ENCODE assay signal across 19 cellular contexts in the genomic region with DNA sequence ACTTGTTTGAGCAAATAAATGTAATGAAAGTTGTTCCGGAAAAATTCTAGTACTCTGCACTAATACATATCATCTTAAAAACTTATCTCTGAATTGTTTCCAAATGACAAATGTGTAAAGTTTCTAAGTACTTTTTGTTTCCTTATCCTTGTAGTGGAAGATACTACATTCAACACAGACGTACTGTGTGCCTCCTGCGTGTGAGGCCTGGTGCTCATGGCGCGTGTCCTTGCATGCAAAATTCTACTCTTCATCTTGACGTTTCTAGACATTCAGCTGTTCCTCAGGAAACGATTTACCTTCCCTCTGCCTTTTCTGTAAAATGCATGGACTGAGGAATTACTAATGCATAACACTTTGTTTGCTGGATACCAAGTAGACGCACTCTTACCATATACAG. TPM values are rescaled to one million over a fixed set of nuclear protein-coding genes. Genes with fewer than 3 reads are reported as not detected.
DNase-seq lines count a peak whose midpoint lies in the region; ATAC-seq, FAIRE-seq and TF ChIP-seq lines count a peak whose summit lies in the region.
"Had no signal": no experiment of that assay in that cellular context is flagged by ENCODE, and none has a peak within 500 bp of the region (broad histone marks: within the 10 kb centered on the region; RNA-seq: fewer than 3 reads in every experiment).

No MANE protein-coding gene starts in this region.

- H3K9me3 Mint-ChIP-seq in activated CD4-positive, alpha-beta T cell treated with anti-CD3 and anti-CD28 coated beads, Interleukin-2, amount 10 ng/mL, durations not matched to agents 7 days and 5 days, result no peaks in the 10 kb centered on the region
- peaks cover 2% of the 10 kb centered on the region for H3K9me3 Mint-ChIP-seq in activated CD4-positive, alpha-beta T cell treated with anti-CD3 and anti-CD28 coated beads for 36 hours (ENCODE audit: low read depth)
- H3K9me3 Mint-ChIP-seq in CD14-positive monocyte, result peaks cover 0 to 2% (median 0%) of the 10 kb centered on the region in 7 donors
- H3K9me3 Mint-ChIP-seq: activated T-helper 17 cell treated with anti-CD3 and anti-CD28 coated beads, Interleukin-2, amount 50 U/mL, for 72 hours had no signal

- no peak overlapping the region for H3K27ac ChIP-seq in K562 (ENCODE audit: extremely low read depth, low read depth, low read length)
- no peak overlapping the region for H3K27ac ChIP-seq in osteoblast (ENCODE audit: low read depth, low read length)
- H3K27ac ChIP-seq: cardiac muscle cell, thoracic aorta had no signal

- H3K36me3 ChIP-seq in K562 (ENCODE audit: control insufficient read depth, insufficient read depth, low read length), result no peaks in the 10 kb centered on the region
- no peaks in the 10 kb centered on the region for H3K36me3 ChIP-seq in osteoblast (ENCODE audit: insufficient read depth, low read length)
- H3K36me3 ChIP-seq: cardiac muscle cell had no signal

- no peak for FAIRE-seq in K562 (lab: Jason Lieb, UNC)
- FAIRE-seq: GM12892 had no signal

- 26% methylated on average over 8 of the region's 8 CpGs for WGBS in K562 (ENCODE audit: insufficient coverage, low coverage, missing lambda C conversion rate)

- H3K4me2 ChIP-seq in K562 (ENCODE audit: insufficient read depth, low read length), result no peak overlapping the region
- H3K4me2 ChIP-seq in osteoblast (ENCODE audit: insufficient read depth, low read length), result no peak overlapping the region

- TF ChIP-seq POLR2A in K562 (conservative IDR thresholded peaks at IDR 0.05), result no peak

- no peaks in the 10 kb centered on the region for H3K79me2 ChIP-seq in K562 (ENCODE audit: control insufficient read depth, insufficient read depth, low read length)
- no peaks in the 10 kb centered on the region for H3K79me2 ChIP-seq in osteoblast (ENCODE audit: insufficient read depth, low read length)

- no peak overlapping the region for H3K9ac ChIP-seq in K562 (ENCODE audit: insufficient read depth in 1 of 2, low read depth in 2 of 2, low read length in 2 of 2)

- peak overlapping the region; percentile 81 for H3K27ac Mint-ChIP-seq in activated CD4-positive, alpha-beta T cell treated with anti-CD3 and anti-CD28 coated beads, Interleukin-2, amount 10 ng/mL, durations not matched to agents 7 days and 5 days
- no peak overlapping the region for H3K27ac Mint-ChIP-seq in activated CD4-positive, alpha-beta T cell treated with anti-CD3 and anti-CD28 coated beads for 36 hours
- H3K27ac Mint-ChIP-seq in CD14-positive monocyte, result no peak overlapping the region
- H3K27ac Mint-ChIP-seq: activated T-helper 17 cell treated with anti-CD3 and anti-CD28 coated beads, Interleukin-2, amount 50 U/mL, for 72 hours had no signal

- H3K9me1 ChIP-seq in K562 (ENCODE audit: control insufficient read depth, insufficient read depth, low read length), result no peaks in the 10 kb centered on the region

- CTCF ChIA-PET in activated CD4-positive, alpha-beta T cell treated with anti-CD3 and anti-CD28 coated beads, Interleukin-2, amount 10 ng/mL, durations not matched to agents 7 days and 5 days (lab: Charles Lee), result interaction anchor here (0.6 kb wide), 1 partner anchor 191 kb away, joined by 3 read pairs; no protein-coding TSS in a partner anchor
- CTCF ChIA-PET in activated CD4-positive, alpha-beta T cell treated with anti-CD3 and anti-CD28 coated beads for 36 hours (lab: Charles Lee), result no interaction called here
- CTCF ChIA-PET in K562 (lab: Yijun Ruan, JAX; ENCODE audit: low intra/inter-chr PET ratio), result no interaction called here

- H2AFZ ChIP-seq in K562 (ENCODE audit: low read depth, low read length) (no peak overlapping the region), osteoblast (ENCODE audit: low read length) (no peak overlapping the region)

- POLR2A ChIA-PET in activated CD4-positive, alpha-beta T cell treated with anti-CD3 and anti-CD28 coated beads, Interleukin-2, amount 10 ng/mL, durations not matched to agents 7 days and 5 days (lab: Charles Lee), result no interaction called here
- POLR2A ChIA-PET in activated CD4-positive, alpha-beta T cell treated with anti-CD3 and anti-CD28 coated beads for 36 hours (lab: Charles Lee), result interaction anchor here (0.7 kb wide), 1 partner anchor 66 kb away, joined by 3 read pairs; no protein-coding TSS in a partner anchor
- POLR2A ChIA-PET in K562 (lab: Yijun Ruan, JAX), result interaction anchor here (0.9 kb wide), 1 partner anchor 9 kb away, joined by 3 read pairs; no protein-coding TSS in a partner anchor

- peaks cover 38% of the 10 kb centered on the region for H3K4me1 Mint-ChIP-seq in activated CD4-positive, alpha-beta T cell treated with anti-CD3 and anti-CD28 coated beads, Interleukin-2, amount 10 ng/mL, durations not matched to agents 7 days and 5 days
- peaks cover 25% of the 10 kb centered on the region for H3K4me1 Mint-ChIP-seq in activated CD4-positive, alpha-beta T cell treated with anti-CD3 and anti-CD28 coated beads for 36 hours
- H3K4me1 Mint-ChIP-seq in CD14-positive monocyte, result peaks cover 16% of the 10 kb centered on the region
- H3K4me1 Mint-ChIP-seq: activated T-helper 17 cell treated with anti-CD3 and anti-CD28 coated beads, Interleukin-2, amount 50 U/mL, for 72 hours had no signal

- TF ChIP-seq CTCF in CD14-positive monocyte (IDR thresholded peaks at IDR 0.05), result no peak
- TF ChIP-seq CTCF in K562 (IDR thresholded peaks at IDR 0.05 in 2 of 3, conservative IDR thresholded peaks at IDR 0.05 in 1 of 3; ENCODE audit: insufficient read depth in 2 of 3, low read depth in 1 of 3, low read length in 3 of 3), result no peak
- no peak for TF ChIP-seq CTCF in osteoblast (IDR thresholded peaks at IDR 0.05; ENCODE audit: extremely low read depth, low read depth, low read length)

- H3K4me1 ChIP-seq in K562 (replicated peaks in 1 of 2; ENCODE audit: control insufficient read depth in 2 of 2, insufficient read depth in 2 of 2, low read length in 2 of 2), result peaks cover 0 to 26% of the 10 kb centered on the region in 2 experiments; a peak in 2 of 5 replicates
- H3K4me1 ChIP-seq in osteoblast (ENCODE audit: insufficient read depth, low read length), result peaks cover 10% of the 10 kb centered on the region

- no peak overlapping the region for H3K4me3 Mint-ChIP-seq in activated CD4-positive, alpha-beta T cell treated with anti-CD3 and anti-CD28 coated beads, Interleukin-2, amount 10 ng/mL, durations not matched to agents 7 days and 5 days
- H3K4me3 Mint-ChIP-seq in activated CD4-positive, alpha-beta T cell treated with anti-CD3 and anti-CD28 coated beads for 36 hours, result no peak overlapping the region
- no peak overlapping the region for H3K4me3 Mint-ChIP-seq in CD14-positive monocyte

- in situ Hi-C loops in K562 (cut with MboI), result no loop called here

- DNase-seq in activated CD4-positive, alpha-beta T cell treated with anti-CD3 and anti-CD28 coated beads, Interleukin-2, amount 10 ng/mL, durations not matched to agents 7 days and 5 days, result no peak
- no peak for DNase-seq in activated CD4-positive, alpha-beta T cell treated with anti-CD3 and anti-CD28 coated beads for 36 hours
- DNase-seq in CD14-positive monocyte (ENCODE audit: low spot score), result peak; percentile 5
- DNase-seq in K562 (ENCODE audit: extremely low read depth in 1 of 4, low spot score in 3 of 4), result no peak
- peak; percentile 63 for DNase-seq in osteoblast (ENCODE audit: insufficient read length, low spot score, missing footprints)
- no peak for DNase-seq in ecto neural progenitor cell (ENCODE audit: low spot score)
- no peak for DNase-seq in NK-92 treated with Interleukin-12 subunit alpha and Interleukin-12 subunit beta, amount 100 ng/mL, for 24 hours (lab: John Stamatoyannopoulos, UW)
- DNase-seq: 8988T, COR-L47, dermis blood vessel endothelial cell, heart left ventricle, left cardiac atrium, NCI-H1694 treated with DMSO at 0.1 percent for 48 hours, SIG-M5 had no signal

- no peak for ATAC-seq in activated CD4-positive, alpha-beta T cell treated with anti-CD3 and anti-CD28 coated beads for 36 hours
- no peak for ATAC-seq in K562
- ATAC-seq in HG03520 (IDR thresholded peaks at IDR 0.05; ENCODE audit: unreplicated experiment), result no peak

- H3K27me3 ChIP-seq in K562 (ENCODE audit: control insufficient read depth in 2 of 2, insufficient read depth in 2 of 2, low read length in 2 of 2), result peaks cover 79 to 80% of the 10 kb centered on the region in 2 experiments
- H3K27me3 ChIP-seq in osteoblast (ENCODE audit: insufficient read depth, low read length), result peaks cover 5% of the 10 kb centered on the region
- H3K27me3 ChIP-seq: heart left ventricle had no signal

- TF ChIP-seq EP300 in K562 (IDR thresholded peaks at IDR 0.05; ENCODE audit: low read length), result no peak

- no peaks in the 10 kb centered on the region for H3K9me3 ChIP-seq in K562 (replicated peaks; ENCODE audit: control insufficient read depth, insufficient read depth, low read depth, low read length)
- H3K9me3 ChIP-seq in osteoblast (ENCODE audit: low read depth, low read length), result no peaks in the 10 kb centered on the region
- H3K9me3 ChIP-seq: heart left ventricle, thoracic aorta had no signal

- no TSS peak for BruUV-seq in K562 (replicated peaks; lab: Mats Ljungman, UMichigan)

- H3K36me3 Mint-ChIP-seq in activated CD4-positive, alpha-beta T cell treated with anti-CD3 and anti-CD28 coated beads, Interleukin-2, amount 10 ng/mL, durations not matched to agents 7 days and 5 days (ENCODE audit: low read depth), result no peaks in the 10 kb centered on the region
- no peaks in the 10 kb centered on the region for H3K36me3 Mint-ChIP-seq in activated CD4-positive, alpha-beta T cell treated with anti-CD3 and anti-CD28 coated beads for 36 hours (ENCODE audit: low read depth)
- H3K36me3 Mint-ChIP-seq in CD14-positive monocyte, result peaks cover 0 to 3% of the 10 kb centered on the region in 2 donors

- H3K4me3 ChIP-seq in K562, result no peak overlapping the region
- H3K4me3 ChIP-seq in osteoblast (ENCODE audit: insufficient read depth, low read length), result no peak overlapping the region
- H3K4me3 ChIP-seq: cardiac muscle cell had no signal

- intact Hi-C loops in activated CD4-positive, alpha-beta T cell treated with anti-CD3 and anti-CD28 coated beads for 36 hours (cut with DNase I, micrococcal nuclease), result no loop called here
- intact Hi-C loops in CD14-positive monocyte (cut with micrococcal nuclease) (no loop called here), K562 (cut with micrococcal nuclease) (no loop called here)

- no peak for TF ChIP-seq RAD21 in K562 (CRISPR knock-in tag; conservative IDR thresholded peaks at IDR 0.05 in 1 of 2, IDR thresholded peaks at IDR 0.05 in 1 of 2)

- H4K20me1 ChIP-seq in K562 (replicated peaks; ENCODE audit: control insufficient read depth, insufficient read depth, low read length) (peaks cover 10% of the 10 kb centered on the region; the same call in 1 of the 2 replicates), osteoblast (ENCODE audit: insufficient read depth, low read length) (no peaks in the 10 kb centered on the region)

- peaks cover 22% of the 10 kb centered on the region for H3K27me3 Mint-ChIP-seq in activated CD4-positive, alpha-beta T cell treated with anti-CD3 and anti-CD28 coated beads, Interleukin-2, amount 10 ng/mL, durations not matched to agents 7 days and 5 days
- H3K27me3 Mint-ChIP-seq in activated CD4-positive, alpha-beta T cell treated with anti-CD3 and anti-CD28 coated beads for 36 hours, result no peaks in the 10 kb centered on the region
- peaks cover 11 to 17% (median 13%) of the 10 kb centered on the region in 3 donors for H3K27me3 Mint-ChIP-seq in CD14-positive monocyte (ENCODE audit: low read depth in 3 of 3)
- H3K27me3 Mint-ChIP-seq: activated T-helper 17 cell treated with anti-CD3 and anti-CD28 coated beads, Interleukin-2, amount 50 U/mL, for 72 hours had no signal

RNA-seq across cellular contexts. Expression of gene DLL1, which starts 11.5 kb away (rescaled TPM):
- total RNA-seq in activated CD4-positive, alpha-beta T cell treated with anti-CD3 and anti-CD28 coated beads, Interleukin-2, amount 10 ng/mL, durations not matched to agents 7 days and 5 days, result under 1 TPM; 0.55 to 0.58 TPM
- under 1 TPM; 0.54 to 0.91 TPM for total RNA-seq in activated CD4-positive, alpha-beta T cell treated with anti-CD3 and anti-CD28 coated beads for 36 hours
- polyA plus RNA-seq in CD14-positive monocyte (not detected), K562 (2011; rRNA removed) (not detected in 2 replicates), K562 (2014; fragmentation: Illumina TruSeq; extraction: Trizol) (not detected in 2 replicates), K562 (2014; fragmentation: Nextera tagmentation; extraction: Ambion mirVana) (not detected), K562 (2014; rRNA removed) (not detected in 2 replicates)
- not detected in 2 replicates for total RNA-seq in K562 (2011; cell fraction: chromatin; rRNA removed; ENCODE audit: low replicate concordance)
- total RNA-seq in K562 (2011; cell fraction: nucleolus; rRNA removed), result not detected in 2 replicates
- not detected in 2 replicates for total RNA-seq in K562 (2011; cell fraction: nucleoplasm; rRNA removed)
- total RNA-seq in K562 (2014; rRNA removed) (not detected in 2 replicates), K562 (2014; rRNA removed; fragmentation: Illumina TruSeq; extraction: Trizol) (not detected in 2 replicates), K562 (2015; rRNA removed; fragmentation: Illumina TruSeq; extraction: Trizol) (not detected in 2 replicates), K562 (2021) (not detected in 2 replicates), osteoblast (0.29 and 0.36 TPM in 2 replicates)
- polyA plus RNA-seq in K562 (2011; cell fraction: cytosol; rRNA removed), result 0.03 TPM in 1 of 2 replicates, not detected in the other
- polyA plus RNA-seq in K562 (2011; cell fraction: nucleus; rRNA removed), result not detected in 2 replicates
- polyA plus RNA-seq in K562 (2012), result 0.03 TPM in 1 of 2 replicates, not detected in the other
- not detected in 2 replicates for polyA minus RNA-seq in K562 (2011; rRNA and poly(A)+ RNA removed)
- polyA minus RNA-seq in K562 (2011; cell fraction: cytosol; rRNA and poly(A)+ RNA removed), result not detected in 2 replicates
- not detected in 2 replicates for polyA minus RNA-seq in K562 (2011; cell fraction: nucleus; rRNA and poly(A)+ RNA removed)

RNA-seq across cellular contexts. Expression of gene FAM120B, which starts 27.1 kb away (rescaled TPM):
- 10 to 100 TPM; 29.8 to 33.0 TPM for total RNA-seq in activated CD4-positive, alpha-beta T cell treated with anti-CD3 and anti-CD28 coated beads, Interleukin-2, amount 10 ng/mL, durations not matched to agents 7 days and 5 days
- 10 to 100 TPM; 21.9 to 26.3 TPM for total RNA-seq in activated CD4-positive, alpha-beta T cell treated with anti-CD3 and anti-CD28 coated beads for 36 hours
- polyA plus RNA-seq in CD14-positive monocyte (10 to 100 TPM; 11.2 to 20.2 TPM), K562 (2011; rRNA removed) (16.6 and 16.9 TPM in 2 replicates), K562 (2014; fragmentation: Illumina TruSeq; extraction: Trizol) (19.9 and 21.3 TPM in 2 replicates), K562 (2014; fragmentation: Nextera tagmentation; extraction: Ambion mirVana) (1 to 10 TPM; 3.5 to 5.5 TPM), K562 (2014; rRNA removed) (14.7 and 14.8 TPM in 2 replicates)
- total RNA-seq in K562 (2011; cell fraction: chromatin; rRNA removed; ENCODE audit: low replicate concordance), result 43.4 and 80.5 TPM in 2 replicates
- total RNA-seq in K562 (2011; cell fraction: nucleolus; rRNA removed), result 21.2 and 24.1 TPM in 2 replicates
- 25.9 and 29.8 TPM in 2 replicates for total RNA-seq in K562 (2011; cell fraction: nucleoplasm; rRNA removed)
- total RNA-seq in K562 (2014; rRNA removed) (9.4 and 12.2 TPM in 2 replicates), K562 (2014; rRNA removed; fragmentation: Illumina TruSeq; extraction: Trizol) (15.1 and 16.4 TPM in 2 replicates), K562 (2015; rRNA removed; fragmentation: Illumina TruSeq; extraction: Trizol) (12.8 and 12.9 TPM in 2 replicates), K562 (2021) (22.6 and 23.0 TPM in 2 replicates), osteoblast (13.4 and 17.1 TPM in 2 replicates)
- 11.3 and 12.0 TPM in 2 replicates for polyA plus RNA-seq in K562 (2011; cell fraction: cytosol; rRNA removed)
- 24.9 and 30.9 TPM in 2 replicates for polyA plus RNA-seq in K562 (2011; cell fraction: nucleus; rRNA removed)
- 11.9 and 18.1 TPM in 2 replicates for polyA plus RNA-seq in K562 (2012)
- polyA minus RNA-seq in K562 (2011; rRNA and poly(A)+ RNA removed), result 38.8 and 43.3 TPM in 2 replicates
- polyA minus RNA-seq in K562 (2011; cell fraction: cytosol; rRNA and poly(A)+ RNA removed), result 12.5 and 17.4 TPM in 2 replicates
- 23.7 and 38.2 TPM in 2 replicates for polyA minus RNA-seq in K562 (2011; cell fraction: nucleus; rRNA and poly(A)+ RNA removed)

Comparison
In these comparisons a context has a peak if more than half of its experiments do, and no peak if none do; other contexts are left out.
1. DNase-seq: peak in CD14-positive monocyte (single experiment) and osteoblast (single experiment); none in activated CD4-positive, alpha-beta T cell treated with anti-CD3 and anti-CD28 coated beads, Interleukin-2, amount 10 ng/mL, durations not matched to agents 7 days and 5 days (single experiment), activated CD4-positive, alpha-beta T cell treated with anti-CD3 and anti-CD28 coated beads for 36 hours (single experiment), K562 (0 of 4), ecto neural progenitor cell (single experiment) and NK-92 treated with Interleukin-12 subunit alpha and Interleukin-12 subunit beta, amount 100 ng/mL, for 24 hours (single experiment).